Comparison of ENCODE assay signal across 5 cellular contexts in the genomic region with DNA sequence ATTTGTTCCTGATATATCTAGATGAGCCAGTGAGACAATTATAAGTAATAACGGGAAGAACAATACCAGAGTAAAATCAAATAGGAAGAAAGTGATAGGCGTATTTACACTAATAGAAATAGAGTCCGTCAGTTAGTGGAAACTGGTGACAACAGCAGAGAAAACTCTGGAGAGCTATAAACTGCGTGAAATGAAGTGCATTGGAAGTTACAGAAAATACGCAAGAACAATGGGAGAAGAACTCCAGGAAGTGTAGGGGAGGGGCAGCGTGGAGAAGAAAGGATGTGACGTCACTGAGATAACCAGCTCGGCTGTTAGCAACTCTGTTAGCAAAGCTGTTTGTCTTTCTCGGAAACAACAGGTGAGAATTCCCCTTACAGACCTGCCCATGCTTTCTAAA. TPM values are rescaled to one million over a fixed set of nuclear protein-coding genes. Genes with fewer than 3 reads are reported as not detected.
"Had no signal": no experiment of that assay in that cellular context is flagged by ENCODE, and none has a peak within 500 bp of the region (broad histone marks: within the 10 kb centered on the region; RNA-seq: fewer than 3 reads in every experiment).

A gene (plus strand): TSS at position 301 of the 400 bp plus-strand sequence. CDS start 178 bp downstream, outside the sequence.

RNA-seq across cellular contexts. Expression of the gene that starts here (rescaled TPM):
- total RNA-seq: HT-29, HT1080, IMR-90, K562 had no signal
- polyA plus RNA-seq: IgD-negative memory B cell, IMR-90, K562 had no signal
